In genomic region chr1:66412689-66413088, GRCh38 we compare ENCODE assay signal across 20 cellular contexts.
DNase-seq lines count a peak whose midpoint lies in the region; TF ChIP-seq lines count a peak whose summit lies in the region.
"Had no signal": no experiment of that assay in that cellular context is flagged by ENCODE, and none has a peak within 500 bp of the region (broad histone marks: within the 10 kb centered on the region; RNA-seq: fewer than 3 reads in every experiment).

No MANE protein-coding gene starts in this region.

- POLR2A ChIA-PET in MCF 10A (lab: Yijun Ruan, JAX) = no interaction called here

- no peaks in the 10 kb centered on the region for H4K20me1 ChIP-seq in mammary epithelial cell (ENCODE audit: insufficient read depth, low read length)

- H3K27ac Mint-ChIP-seq in mesothelial cell of epicardium (peak overlapping the region; percentile 70), MCF 10A (ENCODE audit: low read depth, unreplicated experiment) (no peak overlapping the region)
- H3K27ac Mint-ChIP-seq: activated CD4-positive, alpha-beta T cell treated with anti-CD3 and anti-CD28 coated beads, Interleukin-2, amount 10 ng/mL, durations not matched to agents 7 days and 5 days; stimulated activated naive B cell treated with anti-CD40 and anti-IgM and Interleukin-4, amounts not matched to agents 10 μg/mL and 1 μg/mL and 100 μg/mL, for 72 hours had no signal

- no peaks in the 10 kb centered on the region for H3K4me1 ChIP-seq in mammary epithelial cell (ENCODE audit: insufficient read depth, low read length)
- H3K4me1 ChIP-seq: Caco-2, sigmoid colon, tibial artery had no signal

- H3K36me3 ChIP-seq in mammary epithelial cell (ENCODE audit: insufficient read depth, low read length) = no peaks in the 10 kb centered on the region
- H3K36me3 ChIP-seq: esophagus squamous epithelium, ovary, sigmoid colon, tibial artery had no signal

- no peaks in the 10 kb centered on the region for H3K27me3 Mint-ChIP-seq in mesothelial cell of epicardium (ENCODE audit: low read depth)
- no peaks in the 10 kb centered on the region for H3K27me3 Mint-ChIP-seq in MCF 10A (ENCODE audit: insufficient read depth, unreplicated experiment)
- H3K27me3 Mint-ChIP-seq: activated CD4-positive, alpha-beta T cell treated with anti-CD3 and anti-CD28 coated beads, Interleukin-2, amount 10 ng/mL, durations not matched to agents 7 days and 5 days; central memory CD8-positive, alpha-beta T cell; stimulated activated naive B cell treated with anti-CD40 and anti-IgM and Interleukin-4, amounts not matched to agents 10 μg/mL and 1 μg/mL and 100 μg/mL, for 72 hours had no signal

- in situ Hi-C loops in mammary epithelial cell (cut with MboI; ENCODE audit: low sequenced_read_pairs in 2 of 2) = no loop called here

- DNase-seq in EL = peak; percentile 43
- DNase-seq in HT1080 (ENCODE audit: low read depth) = peak; percentile 4
- DNase-seq in dermis blood vessel endothelial cell = peak; percentile 24
- no peak for DNase-seq in mesothelial cell of epicardium (ENCODE audit: low spot score in 2 of 2, unreplicated experiment in 2 of 2)
- no peak for DNase-seq in MCF 10A (ENCODE audit: unreplicated experiment)
- no peak for DNase-seq in NCI-H1417 (lab: John Stamatoyannopoulos, UW)
- no peak for DNase-seq in mammary epithelial cell
- DNase-seq: activated CD4-positive, alpha-beta T cell treated with anti-CD3 and anti-CD28 coated beads, Interleukin-2, amount 10 ng/mL, durations not matched to agents 7 days and 5 days; activated gamma-delta T cell; Caco-2; effector CD4-positive, alpha-beta T cell; esophagus squamous epithelium; NCI-H187; NCI-H510A; ovary; sigmoid colon; stimulated activated naive B cell treated with anti-CD40 and anti-IgM and Interleukin-4, amounts not matched to agents 10 μg/mL and 1 μg/mL and 100 μg/mL, for 72 hours; tibial artery had no signal

- H3K9ac ChIP-seq in mammary epithelial cell (ENCODE audit: insufficient read depth, low read length) = no peak overlapping the region

- H3K4me3 Mint-ChIP-seq in mesothelial cell of epicardium = no peak overlapping the region
- H3K4me3 Mint-ChIP-seq in MCF 10A (ENCODE audit: unreplicated experiment) = no peak overlapping the region
- H3K4me3 Mint-ChIP-seq: activated CD4-positive, alpha-beta T cell treated with anti-CD3 and anti-CD28 coated beads, Interleukin-2, amount 10 ng/mL, durations not matched to agents 7 days and 5 days; central memory CD8-positive, alpha-beta T cell; stimulated activated naive B cell treated with anti-CD40 and anti-IgM and Interleukin-4, amounts not matched to agents 10 μg/mL and 1 μg/mL and 100 μg/mL, for 72 hours had no signal

- H3K4me1 Mint-ChIP-seq in mesothelial cell of epicardium (peaks cover 19% of the 10 kb centered on the region), MCF 10A (ENCODE audit: insufficient read depth, unreplicated experiment) (peaks cover 13% of the 10 kb centered on the region)

- dilution Hi-C loops in mammary epithelial cell (cut with HindIII; ENCODE audit: low sequenced_read_pairs) = no loop called here

- no peak overlapping the region for H3K4me3 ChIP-seq in mammary epithelial cell (replicated peaks in 1 of 3; ENCODE audit: insufficient read depth in 1 of 3, low read depth in 2 of 3, low read length in 3 of 3)
- H3K4me3 ChIP-seq: esophagus squamous epithelium, lung, ovary, sigmoid colon, tibial artery had no signal

- H2AFZ ChIP-seq in mammary epithelial cell (ENCODE audit: low read depth, low read length) = no peak overlapping the region

- H3K9me3 ChIP-seq in mammary epithelial cell (replicated peaks; ENCODE audit: insufficient read depth, low read length) = no peaks in the 10 kb centered on the region
- H3K9me3 ChIP-seq: Caco-2, ovary had no signal

- H3K27ac ChIP-seq in mammary epithelial cell (ENCODE audit: insufficient read depth, low read depth, low read length) = no peak overlapping the region
- H3K27ac ChIP-seq: ovary, sigmoid colon, tibial artery had no signal

- CTCF ChIA-PET in MCF 10A (lab: Yijun Ruan, JAX) (interaction anchor here (1.0 kb wide), 1 partner anchor 34 kb away, joined by 3 read pairs; no protein-coding TSS in a partner anchor), mammary epithelial cell (lab: Charles Lee; ENCODE audit: low non-redundant PET) (no interaction called here)

- H3K4me2 ChIP-seq in mammary epithelial cell (ENCODE audit: insufficient read depth, low read depth, low read length) = no peak overlapping the region

- no TSS peak for BruUV-seq in MCF 10A (replicated peaks; lab: Mats Ljungman, UMichigan)
- no TSS peak for BruUV-seq in mammary epithelial cell (replicated peaks; lab: Mats Ljungman, UMichigan)

- no peak for TF ChIP-seq CTCF in mesothelial cell of epicardium (IDR thresholded peaks at IDR 0.05; ENCODE audit: unreplicated experiment)
- TF ChIP-seq CTCF in MCF 10A (IDR thresholded peaks at IDR 0.05; ENCODE audit: unreplicated experiment) = no peak
- TF ChIP-seq CTCF in mammary epithelial cell (conservative IDR thresholded peaks at IDR 0.05 in 1 of 2, IDR thresholded peaks at IDR 0.05 in 1 of 2; ENCODE audit: extremely low read depth in 1 of 2, insufficient read depth in 1 of 2, low read depth in 1 of 2, low read length in 2 of 2) = no peak

- H3K9me3 Mint-ChIP-seq in mesothelial cell of epicardium (peaks cover 43% of the 10 kb centered on the region), MCF 10A (ENCODE audit: unreplicated experiment) (peaks cover 25% of the 10 kb centered on the region)
- H3K9me3 Mint-ChIP-seq: central memory CD8-positive, alpha-beta T cell had no signal

- intact Hi-C loops in MCF 10A (cut with micrococcal nuclease) = no loop called here
- intact Hi-C loops in mammary epithelial cell (cut with micrococcal nuclease) = no loop called here

- no peaks in the 10 kb centered on the region for H3K79me2 ChIP-seq in mammary epithelial cell (ENCODE audit: insufficient read depth, low read length)

- H3K27me3 ChIP-seq in mammary epithelial cell (ENCODE audit: insufficient read depth, low read length) = peaks cover 2% of the 10 kb centered on the region
- H3K27me3 ChIP-seq: esophagus squamous epithelium, ovary, sigmoid colon, tibial artery had no signal

- H3K36me3 Mint-ChIP-seq in mesothelial cell of epicardium (peaks cover 6% of the 10 kb centered on the region), MCF 10A (ENCODE audit: insufficient read depth, unreplicated experiment) (no peaks in the 10 kb centered on the region)

Comparison
In these comparisons a context has a peak if more than half of its experiments do, and no peak if none do; other contexts are left out.
1. DNase-seq: peak in EL (single experiment), HT1080 (single experiment) and dermis blood vessel endothelial cell (single experiment); none in mesothelial cell of epicardium (0 of 2), MCF 10A (single experiment), NCI-H1417 (0 of 3) and mammary epithelial cell (single experiment).